18 cellular contexts compared by ENCODE assay signal in the genomic region with DNA sequence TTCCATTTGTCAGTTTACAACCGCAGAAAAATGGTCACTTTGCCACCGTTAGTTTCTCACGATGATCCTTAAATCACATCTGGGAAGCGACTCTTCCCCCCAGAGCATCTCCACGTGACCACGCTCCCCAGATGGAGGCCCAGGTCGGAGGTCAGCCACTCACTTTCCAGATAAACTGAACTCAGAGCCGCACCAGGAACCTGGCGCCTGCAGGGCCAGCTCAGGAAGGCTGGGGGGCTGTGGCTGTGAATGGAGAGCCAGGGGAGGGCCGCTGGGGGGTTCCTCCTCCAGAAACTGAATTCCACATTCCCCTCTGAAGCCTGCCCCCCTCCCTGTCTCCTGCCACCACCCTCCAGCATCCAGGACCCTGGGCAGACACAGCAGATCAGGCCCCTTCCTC. TPM values are rescaled to one million over a fixed set of nuclear protein-coding genes. Genes with fewer than 3 reads are reported as not detected.
"Had no signal": no experiment of that assay in that cellular context is flagged by ENCODE, and none has a peak within 500 bp of the region (broad histone marks: within the 10 kb centered on the region; RNA-seq: fewer than 3 reads in every experiment).

No MANE protein-coding gene starts in this region.

- H3K4me3 ChIP-seq: pancreas, testis, upper lobe of left lung had no signal

- DNase-seq: activated CD4-positive, alpha-beta T cell treated with anti-CD3 and anti-CD28 coated beads, Interleukin-2, amount 10 ng/mL, durations not matched to agents 24 days and 14 days; activated CD8-positive, alpha-beta T cell treated with anti-CD3 and anti-CD28 coated beads for 36 hours; activated naive CD4-positive, alpha-beta T cell; activated naive CD8-positive, alpha-beta T cell treated with anti-CD3 and anti-CD28 coated beads, Interleukin-2, amount 10 ng/mL, durations not matched to agents 7 days and 5 days; activated T-cell treated with anti-CD3 and anti-CD28 coated beads, Interleukin-2, amount 50 U/mL, for 1 hour; amygdala; caudate nucleus; foreskin fibroblast; hippocampal formation; stimulated activated CD4-positive, alpha-beta T cell treated with anti-CD3 and anti-CD28 coated beads, Interleukin-4, amount 100 ng/mL, for 1 hour; T1000; testis; upper lobe of left lung had no signal

- H3K27ac ChIP-seq: epithelial cell of prostate, pancreas, testis, upper lobe of left lung had no signal

- H3K36me3 ChIP-seq: pancreas, upper lobe of left lung had no signal

- H3K27me3 ChIP-seq: pancreas, testis, upper lobe of left lung had no signal

- FAIRE-seq: islet of Langerhans, pancreas had no signal

- H3K4me1 ChIP-seq: upper lobe of left lung had no signal

- H3K9me3 ChIP-seq: pancreas, testis, upper lobe of left lung had no signal

- ATAC-seq: activated CD8-positive, alpha-beta T cell treated with anti-CD3 and anti-CD28 coated beads for 36 hours; activated T-helper 17 cell treated with anti-CD3 and anti-CD28 coated beads, Interleukin-2, amount 50 U/mL, for 72 hours had no signal

RNA-seq across cellular contexts. Expression of a gene that starts 55.2 kb away (rescaled TPM):
- total RNA-seq: activated CD4-positive, alpha-beta T cell treated with anti-CD3 and anti-CD28 coated beads, Interleukin-2, amount 10 ng/mL, durations not matched to agents 24 days and 14 days; T-helper 1 cell treated with Interleukin-12 subunit alpha and Interleukin-12 subunit beta and Interleukin-4 antibody, amounts not matched to agents 30 ng/mL and 1 ng/mL, for 36 hours had no signal
